In genomic region chr1:76075188-76075489, GRCh38 we compare ENCODE assay signal across 8 cellular contexts. TPM values are rescaled to one million over a fixed set of nuclear protein-coding genes. Genes with fewer than 3 reads are reported as not detected.
DNase-seq lines count a peak whose midpoint lies in the region; TF ChIP-seq lines count a peak whose summit lies in the region.

No MANE protein-coding gene starts in this region.

- peaks cover 9% of the 10 kb centered on the region for H3K27me3 Mint-ChIP-seq in activated naive CD8-positive, alpha-beta T cell treated with anti-CD3 and anti-CD28 coated beads for 36 hours

- DNase-seq in activated naive CD8-positive, alpha-beta T cell treated with anti-CD3 and anti-CD28 coated beads for 36 hours = no peak
- DNase-seq in spleen = peak; percentile 85
- no peak for DNase-seq in T-helper 9 cell
- DNase-seq in ecto neural progenitor cell (ENCODE audit: low spot score) = no peak
- DNase-seq in NCI-H82 (lab: John Stamatoyannopoulos, UW) = no peak
- DNase-seq in superior temporal gyrus (ENCODE audit: extremely low spot score) = no peak

- H3K36me3 Mint-ChIP-seq in activated naive CD8-positive, alpha-beta T cell treated with anti-CD3 and anti-CD28 coated beads for 36 hours = peaks cover 9% of the 10 kb centered on the region

- no peaks in the 10 kb centered on the region for H3K9me3 Mint-ChIP-seq in activated naive CD8-positive, alpha-beta T cell treated with anti-CD3 and anti-CD28 coated beads for 36 hours

- TF ChIP-seq CTCF in HEK293 (tag by site-specific recombination; IDR thresholded peaks at IDR 0.05) = no peak
- no peak for TF ChIP-seq CTCF in spleen (IDR thresholded peaks at IDR 0.05 in 8 of 11, conservative IDR thresholded peaks at IDR 0.05 in 3 of 11)

- H3K4me1 Mint-ChIP-seq in activated naive CD8-positive, alpha-beta T cell treated with anti-CD3 and anti-CD28 coated beads for 36 hours = peaks cover 37% of the 10 kb centered on the region

- WGBS in spleen, 5 donors = 31 to 36% (median 34%) methylated on average over 9 of the region's 9 CpGs

- peak overlapping the region; percentile 91 for H3K4me3 ChIP-seq in HEK293 (ENCODE audit: low read depth, low read length)
- H3K4me3 ChIP-seq in iPS-15b (ENCODE audit: low read depth, low read length) = peak overlapping the region; percentile 74
- peak overlapping the region; percentile 50 to 86 (median 64) for H3K4me3 ChIP-seq in spleen

- H3K4me3 Mint-ChIP-seq in activated naive CD8-positive, alpha-beta T cell treated with anti-CD3 and anti-CD28 coated beads for 36 hours = peak overlapping the region; percentile 87

- peak overlapping the region; percentile 81 for H3K27ac Mint-ChIP-seq in activated naive CD8-positive, alpha-beta T cell treated with anti-CD3 and anti-CD28 coated beads for 36 hours

- intact Hi-C loops in spleen (cut with DNase I; ENCODE audit: low total_unique reads) = no loop called here

- no peak overlapping the region; the same call in 1 of the 2 replicates for H3K27ac ChIP-seq in HEK293 (ENCODE audit: extremely low read depth, low read depth, low read length)
- H3K27ac ChIP-seq in spleen = peak overlapping the region in 7 of 8 donors; percentile 55 to 91 (median 81)

- no peaks in the 10 kb centered on the region for H3K36me3 ChIP-seq in HEK293 (ENCODE audit: control insufficient read depth in 2 of 2, insufficient read depth in 1 of 2, low read length in 2 of 2)
- H3K36me3 ChIP-seq in iPS-15b (ENCODE audit: control insufficient read depth, insufficient read depth, low read length) = no peaks in the 10 kb centered on the region
- no peaks in the 10 kb centered on the region for H3K36me3 ChIP-seq in spleen

- POLR2A ChIA-PET in HEK293 (lab: Yijun Ruan, JAX) = interaction anchor here (0.9 to 1.7 kb wide), 2 partner anchors 35 to 37 kb away, joined by 3 to 4 read pairs; no protein-coding TSS in a partner anchor

- no peak for TF ChIP-seq POLR2A in spleen (IDR thresholded peaks at IDR 0.05)

- no peaks in the 10 kb centered on the region; the same call in 1 of the 2 replicates for H3K9me3 ChIP-seq in HEK293 (ENCODE audit: control insufficient read depth, insufficient read depth, low read depth, low read length)
- H3K9me3 ChIP-seq in iPS-15b (ENCODE audit: control insufficient read depth, insufficient read depth, low read length) = no peaks in the 10 kb centered on the region
- H3K9me3 ChIP-seq in spleen = no peaks in the 10 kb centered on the region

- CTCF ChIA-PET in HEK293 (lab: Yijun Ruan, JAX) = interaction anchor here (0.5 to 1.1 kb wide), 2 partner anchors 33 to 84 kb away, joined by 4 read pairs; no protein-coding TSS in a partner anchor

- H3K4me1 ChIP-seq in HEK293 (ENCODE audit: control insufficient read depth, insufficient read depth, low read length) (peaks cover 5% of the 10 kb centered on the region; the same call in 1 of the 2 replicates), iPS-15b (ENCODE audit: control insufficient read depth, insufficient read depth, low read length) (peaks cover 5% of the 10 kb centered on the region), spleen (peaks cover 12 to 37% (median 24%) of the 10 kb centered on the region in 6 donors)

- H3K9ac ChIP-seq in iPS-15b (ENCODE audit: low read depth, low read length) = peak overlapping the region; percentile 3

- H3K27me3 ChIP-seq in iPS-15b (ENCODE audit: control insufficient read depth, insufficient read depth, low read length) (peaks cover 9% of the 10 kb centered on the region), spleen (replicated peaks in 1 of 7) (peaks cover 0 to 4% (median 0%) of the 10 kb centered on the region in 7 donors)

TF ChIP-seq in HEK293, 187 proteins besides CTCF, POLR2A, EP300 and RAD21:
- TF ChIP-seq IKZF3 (tag by site-specific recombination; IDR thresholded peaks at IDR 0.05) = no peak
- peak; percentile 99 for TF ChIP-seq ZNF692 (tag by site-specific recombination; IDR thresholded peaks at IDR 0.05)
- TF ChIP-seq KLF9 (tag by site-specific recombination; IDR thresholded peaks at IDR 0.05; ENCODE audit: low read depth) = 0 out of 2 replicates have a peak, but pooled peaks have one; percentile 2
- TF ChIP-seq ZIC2 (tag by site-specific recombination; IDR thresholded peaks at IDR 0.05) = no peak
- no peak for TF ChIP-seq ZNF654 (tag by site-specific recombination; IDR thresholded peaks at IDR 0.05; ENCODE audit: low read depth)
- peak; percentile 96 for TF ChIP-seq ZBTB48 (tag by site-specific recombination; IDR thresholded peaks at IDR 0.05)
- TF ChIP-seq ZFP69B (tag by site-specific recombination; IDR thresholded peaks at IDR 0.05) = peak; percentile 96

RNA-seq across cellular contexts. Expression of gene ST6GALNAC3, which starts 0.6 kb away (rescaled TPM):
- 1 to 10 TPM; 3.0 to 3.5 TPM for total RNA-seq in activated naive CD8-positive, alpha-beta T cell treated with anti-CD3 and anti-CD28 coated beads for 36 hours
- total RNA-seq in spleen = 10 to 100 TPM in 5 of 7 donors, 1 to 10 TPM in 2; 8.1 to 24.7 (median 11.9) TPM
- 1 to 10 TPM in 2 of 3 donors, under 1 TPM in 1; 0.93 to 2.9 (median 1.5) TPM for polyA plus RNA-seq in spleen
